Comparison of ENCODE assay signal across 21 cellular contexts in the genomic region with DNA sequence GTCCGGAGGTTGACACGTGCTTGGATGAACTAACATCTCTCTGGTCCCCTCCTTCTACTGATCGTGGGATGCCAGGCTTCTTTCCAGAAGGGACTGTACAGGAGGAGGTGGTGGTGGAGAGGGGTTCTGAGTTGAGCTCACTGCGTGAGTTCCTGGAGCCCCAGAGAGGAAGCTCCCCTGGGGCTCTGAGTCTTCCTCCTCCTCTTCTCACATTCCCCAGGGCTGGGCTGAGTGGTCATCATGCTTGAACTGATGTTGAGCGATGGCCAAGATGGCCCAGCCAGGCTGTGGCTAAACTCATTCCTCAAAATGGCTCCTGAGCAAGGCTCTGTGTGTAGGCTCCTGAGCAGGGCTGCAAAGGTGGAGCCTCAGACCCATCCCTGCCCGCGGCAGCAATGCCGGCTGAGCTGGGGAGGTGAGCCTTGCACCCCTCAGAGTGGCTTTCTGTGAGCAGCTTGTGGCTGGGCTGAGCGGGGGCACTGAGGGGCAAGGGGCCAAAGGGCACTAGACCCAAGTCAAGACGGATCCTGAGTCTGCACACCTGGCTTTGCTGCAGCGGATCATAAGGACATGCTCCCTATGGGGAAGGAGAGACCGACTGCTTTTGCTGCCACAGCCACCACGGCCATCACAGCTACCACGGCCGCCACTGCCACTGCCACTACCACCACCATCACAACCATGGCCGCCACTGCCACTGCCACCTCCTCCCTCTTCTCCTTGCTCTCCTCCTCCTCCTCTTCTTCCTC. TPM values are rescaled to one million over a fixed set of nuclear protein-coding genes. Genes with fewer than 3 reads are reported as not detected.
"Had no signal": no experiment of that assay in that cellular context is flagged by ENCODE, and none has a peak within 500 bp of the region (broad histone marks: within the 10 kb centered on the region; RNA-seq: fewer than 3 reads in every experiment).

No MANE protein-coding gene starts in this region.

- H3K36me3 ChIP-seq: pancreas, tibial nerve, uterus had no signal

- H3K27ac ChIP-seq: pancreas, tibial nerve, uterus had no signal

- ATAC-seq: activated CD4-positive, alpha-beta T cell treated with anti-CD3 and anti-CD28 coated beads for 36 hours; activated CD8-positive, alpha-beta T cell treated with anti-CD3 and anti-CD28 coated beads for 36 hours; activated T-helper 17 cell treated with anti-CD3 and anti-CD28 coated beads, Interleukin-2, amount 50 U/mL, for 72 hours; naive thymus-derived CD8-positive, alpha-beta T cell; WTC11 had no signal

- DNase-seq: activated CD4-positive, alpha-beta T cell treated with anti-CD3 and anti-CD28 coated beads for 36 hours; activated CD8-positive, alpha-beta T cell treated with anti-CD3 and anti-CD28 coated beads for 36 hours; activated naive CD4-positive, alpha-beta T cell; activated naive CD8-positive, alpha-beta T cell treated with anti-CD3 and anti-CD28 coated beads for 36 hours; activated T-cell treated with anti-CD3 and anti-CD28 coated beads, Interleukin-2, amount 50 U/mL, for 1 hour; amniotic stem cell; cortex of kidney; mesendoderm; stimulated activated naive CD4-positive, alpha-beta T cell treated with Interleukin-2 at 50 U/mL for 16 hours; substantia nigra; SW 1271; T-helper 2 cell; uterus had no signal

- H3K4me3 ChIP-seq: pancreas, tibial nerve, uterus had no signal

- H3K27me3 ChIP-seq: pancreas, tibial nerve, uterus had no signal

- FAIRE-seq: endometrium, frontal cortex, pancreas, TTC549 had no signal

- H3K9me3 ChIP-seq: pancreas, tibial nerve, uterus had no signal

- H3K4me1 ChIP-seq: pancreas, uterus had no signal

RNA-seq across cellular contexts. Expression of a gene that starts 35.4 kb away (rescaled TPM):
- total RNA-seq: activated CD4-positive, alpha-beta T cell treated with anti-CD3 and anti-CD28 coated beads for 36 hours; activated CD8-positive, alpha-beta T cell treated with anti-CD3 and anti-CD28 coated beads for 36 hours; activated T-helper 17 cell treated with anti-CD3 and anti-CD28 coated beads, Interleukin-2, amount 50 U/mL, for 72 hours; naive thymus-derived CD8-positive, alpha-beta T cell had no signal
- polyA plus RNA-seq: naive thymus-derived CD8-positive, alpha-beta T cell had no signal

RNA-seq across cellular contexts. Expression of a gene that starts 42.2 kb away (rescaled TPM):
- total RNA-seq: activated CD4-positive, alpha-beta T cell treated with anti-CD3 and anti-CD28 coated beads for 36 hours; activated CD8-positive, alpha-beta T cell treated with anti-CD3 and anti-CD28 coated beads for 36 hours; activated naive CD8-positive, alpha-beta T cell treated with anti-CD3 and anti-CD28 coated beads for 36 hours; activated T-helper 17 cell treated with anti-CD3 and anti-CD28 coated beads, Interleukin-2, amount 50 U/mL, for 72 hours; frontal cortex; naive thymus-derived CD8-positive, alpha-beta T cell; tibial nerve had no signal
- polyA plus RNA-seq: naive thymus-derived CD8-positive, alpha-beta T cell had no signal
